In genomic region chr17:38596651-38597050, GRCh38 we compare ENCODE assay signal across 19 cellular contexts. TPM values are rescaled to one million over a fixed set of nuclear protein-coding genes. Genes with fewer than 3 reads are reported as not detected.
DNase-seq lines count a peak whose midpoint lies in the region; ATAC-seq, FAIRE-seq and TF ChIP-seq lines count a peak whose summit lies in the region.
"Had no signal": no experiment of that assay in that cellular context is flagged by ENCODE, and none has a peak within 500 bp of the region (broad histone marks: within the 10 kb centered on the region; RNA-seq: fewer than 3 reads in every experiment).

No MANE protein-coding gene starts in this region.

- H3K27ac ChIP-seq in HepG2 (ENCODE audit: extremely low read length, insufficient read depth, low read length) (no peak overlapping the region), right lobe of liver (no peak overlapping the region), HEK293 (ENCODE audit: extremely low read depth, low read depth, low read length) (no peak overlapping the region), H1 (ENCODE audit: low read depth, low read length) (no peak overlapping the region), spleen (no peak overlapping the region)

- BruUV-seq in HepG2 (replicated peaks; lab: Mats Ljungman, UMichigan): no TSS peak

- no peak overlapping the region; the same call in 1 of the 2 replicates for H2AK5ac ChIP-seq in H1 (ENCODE audit: low read depth, low read length)

- DNase-seq in HepG2 (ENCODE audit: low spot score): no peak
- DNase-seq in right lobe of liver: no peak
- DNase-seq in H1 (ENCODE audit: low read depth in 1 of 2, low spot score in 2 of 2): no peak
- no peak for DNase-seq in spleen
- DNase-seq in HuH-7.5 (ENCODE audit: low spot score): no peak
- DNase-seq: C1 segment of cervical spinal cord; Calu3; CD4-positive, alpha-beta memory T cell; COR-L47; DMS53; DMS79 treated with DMSO at 0.1 percent for 48 hours; GOT3; HCEC 1CT had no signal

- H3K27me3 ChIP-seq in HepG2 (ENCODE audit: control insufficient read depth in 1 of 2, insufficient read depth in 2 of 2, low read length in 2 of 2): no peaks in the 10 kb centered on the region
- no peaks in the 10 kb centered on the region for H3K27me3 ChIP-seq in right lobe of liver
- H3K27me3 ChIP-seq in H1 (replicated peaks in 1 of 4; ENCODE audit: control insufficient read depth in 3 of 4, extremely low read depth in 1 of 4, insufficient read depth in 3 of 4, low read length in 3 of 4): peaks cover 0 to 7% (median 0%) of the 10 kb centered on the region in 4 experiments; a peak in 3 of 7 replicates
- H3K27me3 ChIP-seq in spleen (replicated peaks in 1 of 7): peaks cover 0 to 99% (median 30%) of the 10 kb centered on the region in 7 donors

- no peak overlapping the region for H4K8ac ChIP-seq in H1 (ENCODE audit: extremely low read depth, insufficient read depth, low read length)

- TF ChIP-seq RAD21 in HepG2 (CRISPR knock-in tag; IDR thresholded peaks at IDR 0.05) (no peak), H1 (IDR thresholded peaks at IDR 0.05 in 1 of 2, conservative IDR thresholded peaks at IDR 0.05 in 1 of 2; ENCODE audit: low read depth in 2 of 2, low read length in 2 of 2) (no peak)

- peak overlapping the region; percentile 35; the same call in 1 of the 2 replicates for H2BK5ac ChIP-seq in H1 (ENCODE audit: low read depth, low read length)

- H3K14ac ChIP-seq in H1 (ENCODE audit: insufficient read length): no peak overlapping the region

- H3K4me2 ChIP-seq in HepG2 (ENCODE audit: low read depth, low read length) (no peak overlapping the region; the same call in 1 of the 2 replicates), H1 (ENCODE audit: insufficient read depth in 1 of 2, low read depth in 2 of 2, low read length in 2 of 2) (no peak overlapping the region)

- H3K4me3 ChIP-seq in HepG2 (replicated peaks in 1 of 3; ENCODE audit: insufficient read depth in 1 of 3, low read depth in 2 of 3, low read length in 3 of 3): no peak overlapping the region
- H3K4me3 ChIP-seq in right lobe of liver: no peak overlapping the region
- no peak overlapping the region for H3K4me3 ChIP-seq in HEK293 (ENCODE audit: low read depth, low read length)
- H3K4me3 ChIP-seq in H1 (ENCODE audit: extremely low read depth in 1 of 4, insufficient read depth in 2 of 4, low read depth in 3 of 4, low read length in 4 of 4): no peak overlapping the region
- H3K4me3 ChIP-seq in spleen: no peak overlapping the region

- FAIRE-seq in HepG2 (lab: Jason Lieb, UNC) (no peak), H1 (lab: Jason Lieb, UNC) (no peak)
- FAIRE-seq: G401.6, GM12892, GM19239 had no signal

- TF ChIP-seq EP300 in HepG2 (IDR thresholded peaks at IDR 0.05; ENCODE audit: low read depth in 2 of 2, low read length in 2 of 2) (no peak), HepG2 (CRISPR knock-in tag; IDR thresholded peaks at IDR 0.05; ENCODE audit: borderline replicate concordance) (no peak), H1 (IDR thresholded peaks at IDR 0.05; ENCODE audit: borderline replicate concordance in 1 of 2, low read depth in 2 of 2, low read length in 2 of 2) (no peak)

- no peak overlapping the region for H3K56ac ChIP-seq in H1 (replicated peaks; ENCODE audit: insufficient read length, low read depth, low read length)

- in situ Hi-C loops in HepG2 (cut with HindIII; ENCODE audit: extremely low pct_ligation_motif_present, low pct_unique_long_range_greater_than_20kb): no loop called here

- peak overlapping the region; percentile 98; the same call in 1 of the 2 replicates for H2BK15ac ChIP-seq in H1 (ENCODE audit: low read length)

- no peaks in the 10 kb centered on the region for H3K9me3 ChIP-seq in HepG2 (ENCODE audit: low read length)
- no peaks in the 10 kb centered on the region for H3K9me3 ChIP-seq in right lobe of liver
- H3K9me3 ChIP-seq in HEK293 (ENCODE audit: control insufficient read depth, insufficient read depth, low read depth, low read length): no peaks in the 10 kb centered on the region
- no peaks in the 10 kb centered on the region for H3K9me3 ChIP-seq in H1 (ENCODE audit: insufficient read depth in 2 of 2, low read depth in 1 of 2, low read length in 1 of 2)
- H3K9me3 ChIP-seq in spleen: no peaks in the 10 kb centered on the region

- no peak for TF ChIP-seq POLR2A in HepG2 (IDR thresholded peaks at IDR 0.05; ENCODE audit: insufficient read depth in 1 of 2, low read depth in 2 of 2, low read length in 2 of 2)
- no peak for TF ChIP-seq POLR2A in right lobe of liver (IDR thresholded peaks at IDR 0.05)
- TF ChIP-seq POLR2A in H1 (IDR thresholded peaks at IDR 0.05; ENCODE audit: control extremely low read depth in 1 of 2, low read depth in 2 of 2, low read length in 2 of 2): no peak
- TF ChIP-seq POLR2A in spleen (IDR thresholded peaks at IDR 0.05): no peak

- WGBS in HepG2 (ENCODE audit: low lambda C conversion rate): 49% methylated on average over 2 of the region's 2 CpGs
- 42% methylated on average over 2 of the region's 2 CpGs for WGBS in right lobe of liver (ENCODE audit: insufficient coverage, low coverage, low lambda C conversion rate, missing lambda C conversion rate)
- WGBS in H1 (ENCODE audit: extremely low coverage in 1 of 2, insufficient coverage in 1 of 2, insufficient read length in 1 of 2, insufficient replicate concordance in 2 of 2, low coverage in 1 of 2, low lambda C conversion rate in 2 of 2, missing lambda C conversion rate in 1 of 2), 2 experiments: 92% methylated on average over 2 of the region's 2 CpGs; no CpG with 5 or more reads in 1 of the 2 experiments
- 48 to 58% (median 50%) methylated on average over 2 of the region's 2 CpGs for WGBS in spleen, 5 donors

- peaks cover 4% of the 10 kb centered on the region; the same call in 1 of the 2 replicates for H3K23me2 ChIP-seq in H1 (ENCODE audit: low read depth, low read length)

- H3K4ac ChIP-seq in H1 (replicated peaks; ENCODE audit: insufficient read length, low read depth, low read length): no peak overlapping the region

- no peak overlapping the region for H4K5ac ChIP-seq in H1 (ENCODE audit: insufficient read length, low read depth, low read length)

- no peak overlapping the region for H2BK120ac ChIP-seq in H1 (replicated peaks; ENCODE audit: low read depth, low read length)

- H2AFZ ChIP-seq in HepG2 (ENCODE audit: low read length) (no peak overlapping the region), H1 (ENCODE audit: low read length) (no peak overlapping the region)

- H2BK20ac ChIP-seq in H1 (ENCODE audit: low read length): peak overlapping the region; percentile 80; the same call in 1 of the 2 replicates

- H3K79me1 ChIP-seq in H1 (ENCODE audit: low read depth, low read length): 0 out of 2 replicates have a peak, but pooled peaks cover 4% of the 10 kb centered on the region

- intact Hi-C loops in HepG2 (cut with micrococcal nuclease; ENCODE audit: unreplicated experiment): no loop called here
- intact Hi-C loops in right lobe of liver (cut with DNase I): no loop called here
- intact Hi-C loops in spleen (cut with DNase I; ENCODE audit: low total_unique reads): no loop called here

- H3K36me3 ChIP-seq in HepG2 (replicated peaks in 1 of 2; ENCODE audit: control insufficient read depth in 1 of 2, insufficient read depth in 2 of 2, low read length in 2 of 2): no peaks in the 10 kb centered on the region
- H3K36me3 ChIP-seq in right lobe of liver: no peaks in the 10 kb centered on the region
- no peaks in the 10 kb centered on the region for H3K36me3 ChIP-seq in HEK293 (ENCODE audit: control insufficient read depth in 2 of 2, insufficient read depth in 1 of 2, low read length in 2 of 2)
- H3K36me3 ChIP-seq in H1 (ENCODE audit: control insufficient read depth in 2 of 4, insufficient read depth in 4 of 4, low read length in 3 of 4): no peaks in the 10 kb centered on the region
- H3K36me3 ChIP-seq in spleen: no peaks in the 10 kb centered on the region

- peak overlapping the region; percentile 33; the same call in 1 of the 2 replicates for H2BK12ac ChIP-seq in H1 (ENCODE audit: low read depth, low read length)

- no peak overlapping the region for H3K23ac ChIP-seq in H1 (ENCODE audit: insufficient read length)

- no peak overlapping the region for H3K18ac ChIP-seq in H1 (ENCODE audit: extremely low read depth, low read length)

- TF ChIP-seq CTCF in HepG2 (CRISPR knock-in tag; IDR thresholded peaks at IDR 0.05): no peak
- TF ChIP-seq CTCF in right lobe of liver (IDR thresholded peaks at IDR 0.05): no peak
- TF ChIP-seq CTCF in HEK293 (tag by site-specific recombination; IDR thresholded peaks at IDR 0.05): no peak
- no peak for TF ChIP-seq CTCF in H1 (IDR thresholded peaks at IDR 0.05; ENCODE audit: control extremely low read depth in 1 of 3, insufficient read depth in 1 of 3, low read depth in 1 of 3, low read length in 3 of 3)
- TF ChIP-seq CTCF in spleen (IDR thresholded peaks at IDR 0.05 in 8 of 11, conservative IDR thresholded peaks at IDR 0.05 in 3 of 11): no peak

- CTCF ChIA-PET in HepG2 (lab: Yijun Ruan, JAX; ENCODE audit: low intra/inter-chr PET ratio, low total read pairs): no interaction called here
- CTCF ChIA-PET in HEK293 (lab: Yijun Ruan, JAX): interaction anchor here (0.8 to 19.3 kb wide), 7 partner anchors 9 to 87 kb away, joined by 3 to 188 read pairs (median 9); partner anchors contain the start of gene SRCIN1
- CTCF ChIA-PET in H1 (lab: Charles Lee; ENCODE audit: partially characterized antibody): interaction anchor here (5.0 to 32.0 kb wide), 5 partner anchors 7 to 67 kb away, joined by 24 to 914 read pairs (median 403); partner anchors contain the start of genes EPOP and SRCIN1

- peaks cover 9% of the 10 kb centered on the region; the same call in 1 of the 2 replicates for H4K20me1 ChIP-seq in HepG2 (ENCODE audit: insufficient read depth, low read length)
- H4K20me1 ChIP-seq in H1 (replicated peaks in 1 of 2; ENCODE audit: control insufficient read depth in 1 of 2, insufficient read depth in 2 of 2, low read length in 2 of 2): peaks cover 0 to 3% of the 10 kb centered on the region in 2 experiments

- ATAC-seq in HepG2 (no peak), right lobe of liver (no peak), HG03108 (IDR thresholded peaks at IDR 0.05; ENCODE audit: unreplicated experiment) (no peak)

- H3K79me2 ChIP-seq in HepG2 (ENCODE audit: insufficient read depth, low read length): no peaks in the 10 kb centered on the region
- H3K79me2 ChIP-seq in H1 (ENCODE audit: control insufficient read depth in 1 of 2, insufficient read depth in 2 of 2, low read length in 2 of 2): no peaks in the 10 kb centered on the region

- no peak overlapping the region for H4K91ac ChIP-seq in H1 (replicated peaks; ENCODE audit: insufficient read length, low read length)

- POLR2A ChIA-PET in HepG2 (lab: Yijun Ruan, JAX): interaction anchor here (1.0 to 13.7 kb wide), 4 partner anchors 9 to 67 kb away, joined by 3 to 208 read pairs (median 13); partner anchors contain the start of gene SRCIN1
- POLR2A ChIA-PET in HEK293 (lab: Yijun Ruan, JAX): no interaction called here
- POLR2A ChIA-PET in H1 (lab: Charles Lee; ENCODE audit: partially characterized antibody): interaction anchor here (0.9 to 5.1 kb wide), 5 partner anchors 10 to 71 kb away, joined by 4 to 32 read pairs (median 14); no protein-coding TSS in a partner anchor

- H3K4me1 ChIP-seq in HepG2 (ENCODE audit: insufficient read depth, low read length): peaks cover 72% of the 10 kb centered on the region
- peaks cover 0 to 7% (median 1%) of the 10 kb centered on the region in 4 donors for H3K4me1 ChIP-seq in right lobe of liver
- peaks cover 9% of the 10 kb centered on the region; the same call in 1 of the 2 replicates for H3K4me1 ChIP-seq in HEK293 (ENCODE audit: control insufficient read depth, insufficient read depth, low read length)
- peaks cover 8 to 46% (median 39%) of the 10 kb centered on the region in 4 experiments for H3K4me1 ChIP-seq in H1 (replicated peaks in 1 of 4; ENCODE audit: control insufficient read depth in 3 of 4, insufficient read depth in 4 of 4, low read length in 3 of 4)
- peaks cover 3 to 18% (median 10%) of the 10 kb centered on the region in 6 donors for H3K4me1 ChIP-seq in spleen

- no peak overlapping the region for H3K9ac ChIP-seq in HepG2 (ENCODE audit: insufficient read depth, low read depth, low read length)
- H3K9ac ChIP-seq in H1 (replicated peaks in 1 of 4; ENCODE audit: extremely low read depth in 1 of 4, low read depth in 3 of 4, low read length in 3 of 4): no peak overlapping the region

RNA-seq across cellular contexts. Expression of gene SRCIN1, which starts 9.1 kb away (rescaled TPM):
- total RNA-seq in HepG2 (2016; rRNA removed; fragmentation: Illumina TruSeq; extraction: Trizol) (0.90 and 1.2 TPM in 2 replicates), right lobe of liver (10 to 100 TPM in 4 of 6 experiments, 1 to 10 TPM in 2; 5.6 to 17.6 (median 11.5) TPM), spleen (1 to 10 TPM in 4 of 7 donors, under 1 TPM in 3; 0.32 to 3.5 (median 2.1) TPM)
- total RNA-seq in HepG2 (2016; cell fraction: cytosol; rRNA removed; fragmentation: Illumina TruSeq; extraction: Trizol; ENCODE audit: low read depth): 0.26 and 0.30 TPM in 2 replicates
- 0.76 and 1.4 TPM in 2 replicates for total RNA-seq in HepG2 (2016; cell fraction: insoluble cytoplasmic fraction; rRNA removed; fragmentation: Illumina TruSeq; extraction: Trizol)
- total RNA-seq in HepG2 (2016; cell fraction: membrane; rRNA removed; fragmentation: Illumina TruSeq; extraction: Trizol): 0.43 and 1.00 TPM in 2 replicates
- total RNA-seq in HepG2 (2016; cell fraction: nucleus; rRNA removed; fragmentation: Illumina TruSeq; extraction: Trizol): 2.5 and 3.1 TPM in 2 replicates
- polyA plus RNA-seq in HepG2 (2011; rRNA removed) (9.6 and 19.8 TPM in 2 replicates), H1 (2011; rRNA removed) (2.8 and 4.2 TPM in 2 replicates), spleen (1 to 10 TPM in 1 of 3 donors, under 1 TPM in 2; 0.41 to 2.5 (median 0.98) TPM)
- 2.9 and 4.8 TPM in 2 replicates for polyA plus RNA-seq in HepG2 (2011; cell fraction: cytosol; rRNA removed)
- polyA plus RNA-seq in HepG2 (2011; cell fraction: nucleus; rRNA removed): 128 and 143 TPM in 2 replicates
- polyA plus RNA-seq in HepG2 (2012): 9.9 and 11.0 TPM in 2 replicates
- 0.26 and 0.32 TPM in 2 replicates for polyA plus RNA-seq in HepG2 (2016; cell fraction: cytosol; fragmentation: Illumina TruSeq; extraction: Trizol; ENCODE audit: low read depth)
- 1.0 and 2.4 TPM in 2 replicates for polyA plus RNA-seq in HepG2 (2016; cell fraction: insoluble cytoplasmic fraction; fragmentation: Illumina TruSeq; extraction: Trizol; ENCODE audit: low read depth)
- 0.64 and 0.68 TPM in 2 replicates for polyA plus RNA-seq in HepG2 (2016; cell fraction: membrane; fragmentation: Illumina TruSeq; extraction: Trizol; ENCODE audit: low read depth)
- polyA plus RNA-seq in HepG2 (2016; cell fraction: nucleus; fragmentation: Illumina TruSeq; extraction: Trizol; ENCODE audit: insufficient read depth, low read depth): 13.9 and 14.2 TPM in 2 replicates
- polyA minus RNA-seq in HepG2 (2011; rRNA and poly(A)+ RNA removed; ENCODE audit: low replicate concordance): 2.4 and 22.5 TPM in 2 replicates
- polyA minus RNA-seq in HepG2 (2011; cell fraction: cytosol; rRNA and poly(A)+ RNA removed): 5.7 and 10.1 TPM in 2 replicates
- polyA minus RNA-seq in HepG2 (2011; cell fraction: nucleus; rRNA and poly(A)+ RNA removed): 22.4 and 24.7 TPM in 2 replicates
- total RNA-seq in H1 (2021; fragmentation: NEBNext Ultra II Directional; extraction: Animal tissue kit (Norgen Biotek cat#: 25700)): 3.8 and 4.1 TPM in 2 replicates
- 2.3 TPM for polyA plus RNA-seq in H1 (2011; cell fraction: cytosol; rRNA removed)
- polyA plus RNA-seq in H1 (2011; cell fraction: nucleus; rRNA removed): 14.3 TPM
- polyA plus RNA-seq in H1 (2012, experiment 1 of 2): 5.2 to 6.7 TPM (median 6.1 TPM) in 4 replicates
- 2.0 TPM for polyA plus RNA-seq in H1 (2012, experiment 2 of 2)
- 1.7 TPM for polyA plus RNA-seq in H1 (2013, experiment 1 of 2)
- 1.3 TPM for polyA plus RNA-seq in H1 (2013, experiment 2 of 2)
- polyA minus RNA-seq in H1 (2011; rRNA and poly(A)+ RNA removed): 2.0 and 3.7 TPM in 2 replicates
- polyA minus RNA-seq in H1 (2011; cell fraction: cytosol; rRNA and poly(A)+ RNA removed): 5.5 TPM
- polyA minus RNA-seq in H1 (2011; cell fraction: nucleus; rRNA and poly(A)+ RNA removed): 9.6 TPM
- polyA plus RNA-seq: BJ; CD4-positive, alpha-beta memory T cell had no signal

Comparison
In these comparisons a context has a peak if more than half of its experiments do, and no peak if none do; other contexts are left out.
1. Of the 63 proteins assayed by ChIP-seq in both HepG2 and HEK293: peak only in HepG2: ZNF776; only in HEK293: ZNF10; in both: none; in neither: 61.